ENCODE assay signal across 30 cellular contexts in the genomic region with DNA sequence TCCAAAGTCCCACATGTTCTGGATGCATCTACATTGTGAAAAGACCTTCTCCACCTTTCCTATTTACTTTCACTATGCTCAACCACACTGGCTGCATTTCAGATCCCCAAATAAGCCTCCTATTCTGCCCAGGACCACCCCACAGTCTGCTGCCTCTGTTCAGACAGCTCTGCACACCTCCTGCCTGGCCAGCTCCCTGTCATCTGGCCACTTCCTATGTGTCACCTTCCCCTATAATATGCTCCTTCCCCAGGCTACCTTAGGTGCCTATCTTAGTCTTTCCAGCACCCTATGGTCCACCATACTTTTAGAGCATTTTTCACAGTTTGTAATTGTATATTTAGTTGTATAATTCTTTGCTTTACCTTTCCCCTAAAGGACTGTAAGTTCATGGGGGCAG. TPM values are rescaled to one million over a fixed set of nuclear protein-coding genes. Genes with fewer than 3 reads are reported as not detected.
"Had no signal": no experiment of that assay in that cellular context is flagged by ENCODE, and none has a peak within 500 bp of the region (broad histone marks: within the 10 kb centered on the region; RNA-seq: fewer than 3 reads in every experiment).

No MANE protein-coding gene starts in this region.

- H3K4me3 ChIP-seq: ascending aorta, K562, MG63, PC-9 had no signal

- H2AFZ ChIP-seq: PC-9 had no signal

- H3K4me1 Mint-ChIP-seq: activated B cell treated with CpG ODN at 0.5 μM for 24 hours had no signal

- DNase-seq: activated B cell treated with CpG ODN at 0.5 μM for 24 hours; activated CD4-positive, alpha-beta memory T cell treated with anti-CD3 and anti-CD28 coated beads for 36 hours; activated CD4-positive, alpha-beta T cell treated with anti-CD3 and anti-CD28 coated beads, Interleukin-2, amount 50 U/mL, for 1 hour; activated gamma-delta T cell treated with Interleukin-2 at 50 U/mL for 16 hours; activated naive CD4-positive, alpha-beta T cell treated with anti-CD3 and anti-CD28 coated beads for 36 hours; activated T-cell treated with anti-CD3 and anti-CD28 coated beads for 4 hours; activated T-cell treated with anti-CD3 and anti-CD28 coated beads, Interleukin-2, amount 50 U/mL, for 4 hours; amygdala; MG63; NCI-H1048; NCI-H1105 treated with DMSO at 0.1 percent for 48 hours; NCI-H1436; NCI-H1694; NCI-H1930; NCI-H2081 treated with DMSO at 0.1 percent for 48 hours; NCI-H345; NCI-H524 treated with DMSO at 0.1 percent for 48 hours; PC-9; SW 1271; T-helper 1 cell; T-helper 2 cell; T-helper 9 cell had no signal

- H3K36me3 Mint-ChIP-seq: activated CD4-positive, alpha-beta memory T cell treated with anti-CD3 and anti-CD28 coated beads for 36 hours; activated naive CD4-positive, alpha-beta T cell treated with anti-CD3 and anti-CD28 coated beads, Interleukin-2, amount 50 U/mL, for 72 hours had no signal

- ATAC-seq: activated naive CD4-positive, alpha-beta T cell treated with anti-CD3 and anti-CD28 coated beads, Interleukin-2, amount 50 U/mL, for 72 hours; activated T-cell treated with anti-CD3 and anti-CD28 coated beads, Interleukin-2, amount 50 U/mL, for 4 hours; K562 had no signal

- H3K4me3 Mint-ChIP-seq: activated B cell treated with CpG ODN at 0.5 μM for 24 hours; activated CD4-positive, alpha-beta memory T cell treated with anti-CD3 and anti-CD28 coated beads for 36 hours; activated naive CD4-positive, alpha-beta T cell treated with anti-CD3 and anti-CD28 coated beads for 36 hours; activated T-cell treated with anti-CD3 and anti-CD28 coated beads, Interleukin-2, amount 50 U/mL, for 4 hours; activated T-helper 1 cell treated with anti-CD3 and anti-CD28 coated beads, Interleukin-12 subunit alpha, Interleukin-12 subunit beta, Interleukin-2, Interleukin-4 antibody, amounts not matched to agents 30 ng/mL and 10 ng/mL and 1 ng/mL, durations not matched to agents 14 hours and 24 hours and 36 hours had no signal

- H3K9me3 ChIP-seq: ascending aorta, MG63 had no signal

- H3K27ac Mint-ChIP-seq: activated B cell treated with CpG ODN at 0.5 μM for 24 hours; activated CD4-positive, alpha-beta memory T cell treated with anti-CD3 and anti-CD28 coated beads for 36 hours; activated naive CD4-positive, alpha-beta T cell treated with anti-CD3 and anti-CD28 coated beads for 36 hours; activated naive CD4-positive, alpha-beta T cell treated with anti-CD3 and anti-CD28 coated beads, Interleukin-2, amount 50 U/mL, for 72 hours; activated T-helper 1 cell treated with anti-CD3 and anti-CD28 coated beads, Interleukin-12 subunit alpha, Interleukin-12 subunit beta, Interleukin-2, Interleukin-4 antibody, amounts not matched to agents 30 ng/mL and 10 ng/mL and 1 ng/mL, durations not matched to agents 14 hours and 24 hours and 36 hours had no signal

- H3K27me3 Mint-ChIP-seq: activated B cell treated with CpG ODN at 0.5 μM for 24 hours; activated CD4-positive, alpha-beta memory T cell treated with anti-CD3 and anti-CD28 coated beads for 36 hours had no signal

- H3K36me3 ChIP-seq: ascending aorta, MG63 had no signal

- H3K9me3 Mint-ChIP-seq: activated B cell treated with CpG ODN at 0.5 μM for 24 hours; activated CD4-positive, alpha-beta memory T cell treated with anti-CD3 and anti-CD28 coated beads for 36 hours; activated naive CD4-positive, alpha-beta T cell treated with anti-CD3 and anti-CD28 coated beads for 36 hours; activated naive CD4-positive, alpha-beta T cell treated with anti-CD3 and anti-CD28 coated beads, Interleukin-2, amount 50 U/mL, for 72 hours; activated T-cell treated with anti-CD3 and anti-CD28 coated beads, Interleukin-2, amount 50 U/mL, for 4 hours; activated T-helper 1 cell treated with anti-CD3 and anti-CD28 coated beads, Interleukin-12 subunit alpha, Interleukin-12 subunit beta, Interleukin-2, Interleukin-4 antibody, amounts not matched to agents 30 ng/mL and 10 ng/mL and 1 ng/mL, durations not matched to agents 14 hours and 24 hours and 36 hours had no signal

- H3K4me1 ChIP-seq: ascending aorta had no signal

- H3K4me2 ChIP-seq: PC-9 had no signal

- H3K27me3 ChIP-seq: ascending aorta, MG63 had no signal

RNA-seq across cellular contexts. Expression of gene IFNG, which starts 50.5 kb away (rescaled TPM):
- total RNA-seq: activated B cell treated with CpG ODN at 0.5 μM for 24 hours, ascending aorta, cardiac septum, NCI-H460, OCI-LY7, PC-9, Right ventricle myocardium inferior had no signal
